ENCODE assay signal across 8 cellular contexts in genomic region chr14:76876076-76876475, GRCh38. TPM values are rescaled to one million over a fixed set of nuclear protein-coding genes. Genes with fewer than 3 reads are reported as not detected.
DNase-seq lines count a peak whose midpoint lies in the region; ATAC-seq, FAIRE-seq and TF ChIP-seq lines count a peak whose summit lies in the region.

No MANE protein-coding gene starts in this region.

- no TSS peak for BruUV-seq in HepG2 (replicated peaks; lab: Mats Ljungman, UMichigan)

- H3K4me3 ChIP-seq in H7 (ENCODE audit: insufficient read depth, low read depth, low read length) (no peak overlapping the region), HepG2 (replicated peaks in 1 of 3; ENCODE audit: insufficient read depth in 1 of 3, low read depth in 2 of 3, low read length in 3 of 3) (no peak overlapping the region)

- no peaks in the 10 kb centered on the region for H3K4me1 ChIP-seq in HepG2 (ENCODE audit: insufficient read depth, low read length)

- peak; percentile 75 for FAIRE-seq in HepG2 (lab: Jason Lieb, UNC)

- peak; percentile 92 for TF ChIP-seq CTCF in HepG2 (CRISPR knock-in tag; IDR thresholded peaks at IDR 0.05)

- intact Hi-C loops in HepG2 (cut with micrococcal nuclease; ENCODE audit: unreplicated experiment): loop anchor here (1.0 kb wide), 3 partner anchors 37 to 218 kb away; no protein-coding TSS in a partner anchor

- no peak overlapping the region for H3K4me2 ChIP-seq in HepG2 (ENCODE audit: low read depth, low read length)

- no peak overlapping the region for H3K27ac ChIP-seq in HepG2 (ENCODE audit: extremely low read length, insufficient read depth, low read length)

- no peak overlapping the region for H3K9ac ChIP-seq in HepG2 (ENCODE audit: insufficient read depth, low read depth, low read length)

- peak; percentile 90 for TF ChIP-seq RAD21 in HepG2 (CRISPR knock-in tag; IDR thresholded peaks at IDR 0.05)

- H3K9me3 ChIP-seq in HepG2 (ENCODE audit: low read length): no peaks in the 10 kb centered on the region

- WGBS in HepG2 (ENCODE audit: low lambda C conversion rate): 60% methylated on average over 3 of the region's 3 CpGs

- ATAC-seq in HepG2 (peak; percentile 93), GM18873 (IDR thresholded peaks at IDR 0.05; ENCODE audit: low FRiP score, unreplicated experiment) (no peak)

- POLR2A ChIA-PET in HepG2 (lab: Yijun Ruan, JAX): interaction anchor here (0.8 to 1.0 kb wide), 2 partner anchors 192 to 247 kb away, joined by 3 read pairs; no protein-coding TSS in a partner anchor

- in situ Hi-C loops in HepG2 (cut with HindIII; ENCODE audit: extremely low pct_ligation_motif_present, low pct_unique_long_range_greater_than_20kb): no loop called here

- no peak for TF ChIP-seq POLR2A in HepG2 (IDR thresholded peaks at IDR 0.05; ENCODE audit: insufficient read depth in 1 of 2, low read depth in 2 of 2, low read length in 2 of 2)

- TF ChIP-seq EP300 in HepG2 (IDR thresholded peaks at IDR 0.05; ENCODE audit: low read depth in 2 of 2, low read length in 2 of 2): no peak
- no peak for TF ChIP-seq EP300 in HepG2 (CRISPR knock-in tag; IDR thresholded peaks at IDR 0.05; ENCODE audit: borderline replicate concordance)

- DNase-seq in AG20443 (ENCODE audit: low spot score): peak; percentile 89
- DNase-seq in H7: peak; percentile 92
- DNase-seq in NCI-H460 (ENCODE audit: extremely low read depth, low read depth): peak; percentile 64
- peak; percentile 60 for DNase-seq in activated CD4-positive, alpha-beta T cell treated with anti-CD3 and anti-CD28 coated beads for 48 hours
- DNase-seq in dermis blood vessel endothelial cell: peak; percentile 85
- peak; percentile 43 for DNase-seq in HepG2 (ENCODE audit: low spot score)
- peak; percentile 28 to 48 for DNase-seq in stimulated activated CD4-positive, alpha-beta T cell treated with anti-CD3 and anti-CD28 coated beads, Interleukin-4, amount 100 ng/mL, for 48 hours (ENCODE audit: low read depth in 2 of 2)

- H3K27me3 ChIP-seq in H7 (ENCODE audit: control insufficient read depth, insufficient read depth, low read length): no peaks in the 10 kb centered on the region
- H3K27me3 ChIP-seq in HepG2 (ENCODE audit: control insufficient read depth in 1 of 2, insufficient read depth in 2 of 2, low read length in 2 of 2): peaks cover 4 to 10% of the 10 kb centered on the region in 2 experiments; a peak in 3 of 5 replicates

- no peaks in the 10 kb centered on the region for H3K79me2 ChIP-seq in HepG2 (ENCODE audit: insufficient read depth, low read length)

- H3K36me3 ChIP-seq in H7 (replicated peaks; ENCODE audit: control insufficient read depth, insufficient read depth, low read length) (no peaks in the 10 kb centered on the region), HepG2 (replicated peaks in 1 of 2; ENCODE audit: control insufficient read depth in 1 of 2, insufficient read depth in 2 of 2, low read length in 2 of 2) (no peaks in the 10 kb centered on the region)

- CTCF ChIA-PET in HepG2 (lab: Yijun Ruan, JAX; ENCODE audit: low intra/inter-chr PET ratio, low total read pairs): interaction anchor here (0.6 to 3.6 kb wide), 6 partner anchors 37 to 270 kb away, joined by 3 to 68 read pairs (median 8); no protein-coding TSS in a partner anchor

- H2AFZ ChIP-seq in HepG2 (ENCODE audit: low read length): no peak overlapping the region

- no peaks in the 10 kb centered on the region for H4K20me1 ChIP-seq in HepG2 (ENCODE audit: insufficient read depth, low read length)

TF ChIP-seq in HepG2, 621 proteins besides CTCF, POLR2A, EP300 and RAD21:
- TF ChIP-seq ERF (CRISPR knock-in tag; IDR thresholded peaks at IDR 0.05) (0 out of 2 replicates have a peak, but pooled peaks have one; percentile 25), FOXO1 (CRISPR knock-in tag; IDR thresholded peaks at IDR 0.05) (0 out of 2 replicates have a peak, but pooled peaks have one; percentile 17), SSRP1 (CRISPR knock-in tag; IDR thresholded peaks at IDR 0.05) (no peak), STAG1 (CRISPR knock-in tag; IDR thresholded peaks at IDR 0.05) (peak; percentile 99), SMC3 (IDR thresholded peaks at IDR 0.05; ENCODE audit: low read length) (peak; percentile 99), ZNF230 (CRISPR knock-in tag; IDR thresholded peaks at IDR 0.05) (peak; percentile 59; the same call in 1 of the 2 replicates)

RNA-seq across cellular contexts. Expression of gene LRRC74A, which starts 49.9 kb away (rescaled TPM):
- total RNA-seq in H7 (2014; rRNA removed; shearing (Covaris generic)): not detected in 2 replicates
- not detected in 2 replicates for total RNA-seq in NCI-H460 (2014; rRNA removed; shearing (Covaris generic))
- not detected in 2 replicates for polyA plus RNA-seq in NCI-H460 (2014; cell fraction: nucleus; rRNA removed)
- total RNA-seq in dermis blood vessel endothelial cell (not detected in 2 replicates), HepG2 (2016; rRNA removed; fragmentation: Illumina TruSeq; extraction: Trizol) (not detected in 2 replicates)
- not detected in 2 replicates for total RNA-seq in HepG2 (2016; cell fraction: cytosol; rRNA removed; fragmentation: Illumina TruSeq; extraction: Trizol; ENCODE audit: low read depth)
- total RNA-seq in HepG2 (2016; cell fraction: insoluble cytoplasmic fraction; rRNA removed; fragmentation: Illumina TruSeq; extraction: Trizol): not detected in 2 replicates
- not detected in 2 replicates for total RNA-seq in HepG2 (2016; cell fraction: membrane; rRNA removed; fragmentation: Illumina TruSeq; extraction: Trizol)
- not detected in 2 replicates for total RNA-seq in HepG2 (2016; cell fraction: nucleus; rRNA removed; fragmentation: Illumina TruSeq; extraction: Trizol)
- not detected in 2 replicates for polyA plus RNA-seq in HepG2 (2011; rRNA removed)
- polyA plus RNA-seq in HepG2 (2011; cell fraction: cytosol; rRNA removed): not detected in 2 replicates
- not detected in 2 replicates for polyA plus RNA-seq in HepG2 (2011; cell fraction: nucleus; rRNA removed)
- not detected in 2 replicates for polyA plus RNA-seq in HepG2 (2012)
- polyA plus RNA-seq in HepG2 (2016; cell fraction: cytosol; fragmentation: Illumina TruSeq; extraction: Trizol; ENCODE audit: low read depth): not detected in 2 replicates
- not detected in 2 replicates for polyA plus RNA-seq in HepG2 (2016; cell fraction: insoluble cytoplasmic fraction; fragmentation: Illumina TruSeq; extraction: Trizol; ENCODE audit: low read depth)
- not detected in 2 replicates for polyA plus RNA-seq in HepG2 (2016; cell fraction: membrane; fragmentation: Illumina TruSeq; extraction: Trizol; ENCODE audit: low read depth)
- polyA plus RNA-seq in HepG2 (2016; cell fraction: nucleus; fragmentation: Illumina TruSeq; extraction: Trizol; ENCODE audit: insufficient read depth, low read depth): not detected in 2 replicates
- not detected in 2 replicates for polyA minus RNA-seq in HepG2 (2011; rRNA and poly(A)+ RNA removed; ENCODE audit: low replicate concordance)
- polyA minus RNA-seq in HepG2 (2011; cell fraction: cytosol; rRNA and poly(A)+ RNA removed): not detected in 2 replicates
- polyA minus RNA-seq in HepG2 (2011; cell fraction: nucleus; rRNA and poly(A)+ RNA removed): not detected in 2 replicates

Comparison
In these comparisons a context has a peak if more than half of its experiments do, and no peak if none do; other contexts are left out.
1. DNase-seq: peak in every context shown above with its lines; median percentile 92 in H7; 89 in AG20443; 85 in dermis blood vessel endothelial cell; 64 in NCI-H460; 60 in activated CD4-positive, alpha-beta T cell treated with anti-CD3 and anti-CD28 coated beads for 48 hours; 43 in HepG2; 38 in stimulated activated CD4-positive, alpha-beta T cell treated with anti-CD3 and anti-CD28 coated beads, Interleukin-4, amount 100 ng/mL, for 48 hours.